ENCODE assay signal across 1 cellular context in the genomic region with DNA sequence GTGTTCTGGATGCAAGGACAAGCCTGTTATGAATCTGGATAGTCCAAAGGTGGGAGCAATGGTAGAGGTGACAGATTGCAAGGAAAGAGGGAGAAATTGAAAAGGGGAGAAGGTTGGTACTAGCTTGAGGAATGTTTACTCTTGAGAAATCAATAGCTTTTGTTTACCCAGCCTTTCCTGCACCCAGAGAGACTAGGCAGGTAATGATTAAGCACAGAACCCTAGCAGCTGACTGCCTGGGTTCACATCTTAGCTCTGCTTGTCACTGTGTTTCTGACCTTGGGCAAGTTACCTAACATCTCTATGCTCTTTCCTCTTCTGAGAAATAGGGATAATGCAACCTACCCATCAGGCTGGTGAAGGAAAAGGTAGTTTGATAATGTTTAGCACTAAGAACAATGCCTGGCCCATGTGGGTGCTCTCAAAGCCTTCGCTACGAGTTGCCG.
TF ChIP-seq lines count a peak whose summit lies in the region.

No MANE protein-coding gene starts in this region.

TF ChIP-seq in HepG2, 621 proteins besides CTCF, POLR2A, EP300 and RAD21 (continued from another document):
- TF ChIP-seq KDM1A (CRISPR knock-in tag; IDR thresholded peaks at IDR 0.05) (no peak; the same call in 1 of the 2 replicates), RXRB (CRISPR knock-in tag; IDR thresholded peaks at IDR 0.05; ENCODE audit: borderline replicate concordance) (peak; percentile 92), NCOA5 (CRISPR knock-in tag; IDR thresholded peaks at IDR 0.05) (no peak), EEA1 (CRISPR knock-in tag; IDR thresholded peaks at IDR 0.05; ENCODE audit: borderline replicate concordance) (no peak), ZNF552 (CRISPR knock-in tag; IDR thresholded peaks at IDR 0.05; ENCODE audit: borderline replicate concordance) (no peak; the same call in 1 of the 2 replicates), SATB2 (CRISPR knock-in tag; IDR thresholded peaks at IDR 0.05) (no peak), HNF4A (CRISPR knock-in tag; IDR thresholded peaks at IDR 0.05) (peak; percentile 89), ZNF510 (CRISPR knock-in tag; IDR thresholded peaks at IDR 0.05; ENCODE audit: low read depth) (0 out of 2 replicates have a peak, but pooled peaks have one; percentile 73), ZNF30 (CRISPR knock-in tag; IDR thresholded peaks at IDR 0.05) (no peak), ZNF780A (CRISPR knock-in tag; IDR thresholded peaks at IDR 0.05) (no peak), ZNF562 (CRISPR knock-in tag; IDR thresholded peaks at IDR 0.05; ENCODE audit: borderline replicate concordance) (no peak), ELF1 (CRISPR knock-in tag; IDR thresholded peaks at IDR 0.05) (peak; percentile 49; the same call in 1 of the 2 replicates), ZNF747 (CRISPR knock-in tag; IDR thresholded peaks at IDR 0.05; ENCODE audit: borderline replicate concordance) (peak; percentile 77; the same call in 1 of the 2 replicates), ZNF841 (CRISPR knock-in tag; IDR thresholded peaks at IDR 0.05; ENCODE audit: borderline replicate concordance) (no peak)
- TF ChIP-seq, protein P1, sequence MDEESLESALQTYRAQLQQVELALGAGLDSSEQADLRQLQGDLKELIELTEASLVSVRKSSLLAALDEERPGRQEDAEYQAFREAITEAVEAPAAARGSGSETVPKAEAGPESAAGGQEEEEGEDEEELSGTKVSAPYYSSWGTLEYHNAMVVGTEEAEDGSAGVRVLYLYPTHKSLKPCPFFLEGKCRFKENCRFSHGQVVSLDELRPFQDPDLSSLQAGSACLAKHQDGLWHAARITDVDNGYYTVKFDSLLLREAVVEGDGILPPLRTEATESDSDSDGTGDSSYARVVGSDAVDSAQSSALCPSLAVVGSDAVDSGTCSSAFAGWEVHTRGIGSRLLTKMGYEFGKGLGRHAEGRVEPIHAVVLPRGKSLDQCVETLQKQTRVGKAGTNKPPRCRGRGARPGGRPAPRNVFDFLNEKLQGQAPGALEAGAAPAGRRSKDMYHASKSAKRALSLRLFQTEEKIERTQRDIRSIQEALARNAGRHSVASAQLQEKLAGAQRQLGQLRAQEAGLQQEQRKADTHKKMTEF (CRISPR knock-in tag; IDR thresholded peaks at IDR 0.05) = peak; percentile 96
- TF ChIP-seq, protein P2, sequence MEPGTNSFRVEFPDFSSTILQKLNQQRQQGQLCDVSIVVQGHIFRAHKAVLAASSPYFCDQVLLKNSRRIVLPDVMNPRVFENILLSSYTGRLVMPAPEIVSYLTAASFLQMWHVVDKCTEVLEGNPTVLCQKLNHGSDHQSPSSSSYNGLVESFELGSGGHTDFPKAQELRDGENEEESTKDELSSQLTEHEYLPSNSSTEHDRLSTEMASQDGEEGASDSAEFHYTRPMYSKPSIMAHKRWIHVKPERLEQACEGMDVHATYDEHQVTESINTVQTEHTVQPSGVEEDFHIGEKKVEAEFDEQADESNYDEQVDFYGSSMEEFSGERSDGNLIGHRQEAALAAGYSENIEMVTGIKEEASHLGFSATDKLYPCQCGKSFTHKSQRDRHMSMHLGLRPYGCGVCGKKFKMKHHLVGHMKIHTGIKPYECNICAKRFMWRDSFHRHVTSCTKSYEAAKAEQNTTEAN (CRISPR knock-in tag; conservative IDR thresholded peaks at IDR 0.05) = no peak; the same call in 1 of the 2 replicates
- TF ChIP-seq, protein P3, sequence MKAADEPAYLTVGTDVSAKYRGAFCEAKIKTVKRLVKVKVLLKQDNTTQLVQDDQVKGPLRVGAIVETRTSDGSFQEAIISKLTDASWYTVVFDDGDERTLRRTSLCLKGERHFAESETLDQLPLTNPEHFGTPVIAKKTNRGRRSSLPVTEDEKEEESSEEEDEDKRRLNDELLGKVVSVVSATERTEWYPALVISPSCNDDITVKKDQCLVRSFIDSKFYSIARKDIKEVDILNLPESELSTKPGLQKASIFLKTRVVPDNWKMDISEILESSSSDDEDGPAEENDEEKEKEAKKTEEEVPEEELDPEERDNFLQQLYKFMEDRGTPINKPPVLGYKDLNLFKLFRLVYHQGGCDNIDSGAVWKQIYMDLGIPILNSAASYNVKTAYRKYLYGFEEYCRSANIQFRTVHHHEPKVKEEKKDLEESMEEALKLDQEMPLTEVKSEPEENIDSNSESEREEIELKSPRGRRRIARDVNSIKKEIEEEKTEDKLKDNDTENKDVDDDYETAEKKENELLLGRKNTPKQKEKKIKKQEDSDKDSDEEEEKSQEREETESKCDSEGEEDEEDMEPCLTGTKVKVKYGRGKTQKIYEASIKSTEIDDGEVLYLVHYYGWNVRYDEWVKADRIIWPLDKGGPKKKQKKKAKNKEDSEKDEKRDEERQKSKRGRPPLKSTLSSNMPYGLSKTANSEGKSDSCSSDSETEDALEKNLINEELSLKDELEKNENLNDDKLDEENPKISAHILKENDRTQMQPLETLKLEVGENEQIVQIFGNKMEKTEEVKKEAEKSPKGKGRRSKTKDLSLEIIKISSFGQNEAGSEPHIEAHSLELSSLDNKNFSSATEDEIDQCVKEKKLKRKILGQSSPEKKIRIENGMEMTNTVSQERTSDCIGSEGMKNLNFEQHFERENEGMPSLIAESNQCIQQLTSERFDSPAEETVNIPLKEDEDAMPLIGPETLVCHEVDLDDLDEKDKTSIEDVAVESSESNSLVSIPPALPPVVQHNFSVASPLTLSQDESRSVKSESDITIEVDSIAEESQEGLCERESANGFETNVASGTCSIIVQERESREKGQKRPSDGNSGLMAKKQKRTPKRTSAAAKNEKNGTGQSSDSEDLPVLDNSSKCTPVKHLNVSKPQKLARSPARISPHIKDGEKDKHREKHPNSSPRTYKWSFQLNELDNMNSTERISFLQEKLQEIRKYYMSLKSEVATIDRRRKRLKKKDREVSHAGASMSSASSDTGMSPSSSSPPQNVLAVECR (CRISPR knock-in tag; IDR thresholded peaks at IDR 0.05; ENCODE audit: borderline replicate concordance) = peak; percentile 76; the same call in 1 of the 2 replicates
- TF ChIP-seq, protein P4, sequence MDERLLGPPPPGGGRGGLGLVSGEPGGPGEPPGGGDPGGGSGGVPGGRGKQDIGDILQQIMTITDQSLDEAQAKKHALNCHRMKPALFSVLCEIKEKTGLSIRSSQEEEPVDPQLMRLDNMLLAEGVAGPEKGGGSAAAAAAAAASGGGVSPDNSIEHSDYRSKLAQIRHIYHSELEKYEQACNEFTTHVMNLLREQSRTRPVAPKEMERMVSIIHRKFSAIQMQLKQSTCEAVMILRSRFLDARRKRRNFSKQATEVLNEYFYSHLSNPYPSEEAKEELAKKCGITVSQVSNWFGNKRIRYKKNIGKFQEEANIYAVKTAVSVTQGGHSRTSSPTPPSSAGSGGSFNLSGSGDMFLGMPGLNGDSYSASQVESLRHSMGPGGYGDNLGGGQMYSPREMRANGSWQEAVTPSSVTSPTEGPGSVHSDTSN (CRISPR knock-in tag; IDR thresholded peaks at IDR 0.05) = peak; percentile 50
- TF ChIP-seq, protein P5, sequence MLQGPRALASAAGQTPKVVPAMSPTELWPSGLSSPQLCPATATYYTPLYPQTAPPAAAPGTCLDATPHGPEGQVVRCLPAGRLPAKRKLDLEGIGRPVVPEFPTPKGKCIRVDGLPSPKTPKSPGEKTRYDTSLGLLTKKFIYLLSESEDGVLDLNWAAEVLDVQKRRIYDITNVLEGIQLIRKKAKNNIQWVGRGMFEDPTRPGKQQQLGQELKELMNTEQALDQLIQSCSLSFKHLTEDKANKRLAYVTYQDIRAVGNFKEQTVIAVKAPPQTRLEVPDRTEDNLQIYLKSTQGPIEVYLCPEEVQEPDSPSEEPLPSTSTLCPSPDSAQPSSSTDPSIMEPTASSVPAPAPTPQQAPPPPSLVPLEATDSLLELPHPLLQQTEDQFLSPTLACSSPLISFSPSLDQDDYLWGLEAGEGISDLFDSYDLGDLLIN (CRISPR knock-in tag; IDR thresholded peaks at IDR 0.05; ENCODE audit: borderline replicate concordance) = no peak
- TF ChIP-seq, protein P6, sequence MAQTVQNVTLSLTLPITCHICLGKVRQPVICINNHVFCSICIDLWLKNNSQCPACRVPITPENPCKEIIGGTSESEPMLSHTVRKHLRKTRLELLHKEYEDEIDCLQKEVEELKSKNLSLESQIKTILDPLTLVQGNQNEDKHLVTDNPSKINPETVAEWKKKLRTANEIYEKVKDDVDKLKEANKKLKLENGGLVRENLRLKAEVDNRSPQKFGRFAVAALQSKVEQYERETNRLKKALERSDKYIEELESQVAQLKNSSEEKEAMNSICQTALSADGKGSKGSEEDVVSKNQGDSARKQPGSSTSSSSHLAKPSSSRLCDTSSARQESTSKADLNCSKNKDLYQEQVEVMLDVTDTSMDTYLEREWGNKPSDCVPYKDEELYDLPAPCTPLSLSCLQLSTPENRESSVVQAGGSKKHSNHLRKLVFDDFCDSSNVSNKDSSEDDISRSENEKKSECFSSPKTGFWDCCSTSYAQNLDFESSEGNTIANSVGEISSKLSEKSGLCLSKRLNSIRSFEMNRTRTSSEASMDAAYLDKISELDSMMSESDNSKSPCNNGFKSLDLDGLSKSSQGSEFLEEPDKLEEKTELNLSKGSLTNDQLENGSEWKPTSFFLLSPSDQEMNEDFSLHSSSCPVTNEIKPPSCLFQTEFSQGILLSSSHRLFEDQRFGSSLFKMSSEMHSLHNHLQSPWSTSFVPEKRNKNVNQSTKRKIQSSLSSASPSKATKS (CRISPR knock-in tag; IDR thresholded peaks at IDR 0.05) = no peak
